In the genomic region with DNA sequence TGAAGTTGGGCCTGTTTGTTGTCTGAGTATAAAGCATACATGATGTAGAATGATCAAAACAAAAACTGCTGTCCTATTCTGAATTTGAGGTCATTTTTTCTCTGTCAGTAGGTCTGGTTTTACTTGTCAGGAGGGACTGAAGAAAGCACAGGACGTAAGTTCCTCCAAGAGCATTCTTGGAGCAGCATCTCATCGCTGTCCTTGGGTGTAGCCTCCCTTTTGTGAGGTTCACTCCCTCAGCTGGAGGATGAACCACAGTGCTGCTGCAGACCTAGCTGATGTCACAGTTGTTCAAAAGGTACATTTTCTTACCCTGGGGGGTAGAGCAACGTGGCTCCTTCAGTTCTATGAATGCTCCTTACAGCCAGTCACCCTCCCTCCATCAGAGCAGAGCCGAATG, we compare ENCODE assay signal across 24 cellular contexts.
"Had no signal": no experiment of that assay in that cellular context is flagged by ENCODE, and none has a peak within 500 bp of the region (broad histone marks: within the 10 kb centered on the region; RNA-seq: fewer than 3 reads in every experiment).

No MANE protein-coding gene starts in this region.

- ATAC-seq: psoas muscle; right lobe of liver; stimulated activated memory B cell treated with anti-CD40 and anti-IgM and Interleukin-4, amounts not matched to agents 10 μg/mL and 1 μg/mL and 100 μg/mL, for 72 hours; upper lobe of right lung had no signal

- H3K9me3 ChIP-seq: esophagus squamous epithelium, neutrophil, psoas muscle, right lobe of liver, spleen, tibial artery, upper lobe of right lung, vagina had no signal

- DNase-seq: cortex of kidney; effector CD8-positive, alpha-beta T cell; esophagus squamous epithelium; foreskin melanocyte; head of caudate nucleus; kidney glomerular epithelial cell; mesendoderm; naive B cell; nephron progenitor cell; psoas muscle; retina; right lobe of liver; spleen; stimulated activated CD4-positive, alpha-beta T cell treated with anti-CD3 and anti-CD28 coated beads, Interleukin-15, amount 100 ng/mL, for 24 hours; stimulated activated CD4-positive, alpha-beta T cell treated with anti-CD3 and anti-CD28 coated beads, Interleukin-1b, Interleukin-23, amount 100 ng/mL, for 48 hours; stimulated activated CD4-positive, alpha-beta T cell treated with anti-CD3 and anti-CD28 coated beads, Interleukin-4, amount 100 ng/mL, for 24 hours; tibial artery; upper lobe of right lung had no signal

- H3K27ac ChIP-seq: epithelial cell of prostate, esophagus squamous epithelium, hepatocyte, neutrophil, psoas muscle, right lobe of liver, spleen, tibial artery, upper lobe of right lung, vagina had no signal

- H3K4me2 ChIP-seq: hepatocyte had no signal

- H3K27me3 ChIP-seq: dorsolateral prefrontal cortex, esophagus squamous epithelium, hepatocyte, neutrophil, right lobe of liver, spleen, tibial artery, upper lobe of right lung, vagina had no signal

- H2AFZ ChIP-seq: hepatocyte had no signal

- H3K36me3 ChIP-seq: esophagus squamous epithelium, neutrophil, right lobe of liver, spleen, tibial artery, upper lobe of right lung, vagina had no signal

- H3K4me1 ChIP-seq: esophagus squamous epithelium, psoas muscle, right lobe of liver, tibial artery, upper lobe of right lung had no signal

- H3K4me3 ChIP-seq: dorsolateral prefrontal cortex, esophagus squamous epithelium, hepatocyte, psoas muscle, right lobe of liver, spleen, tibial artery, upper lobe of right lung, vagina had no signal
